ENCODE assay signal across 16 cellular contexts in genomic region chr1:239810071-239810481, GRCh38.
DNase-seq lines count a peak whose midpoint lies in the region; ATAC-seq and TF ChIP-seq lines count a peak whose summit lies in the region.
"Had no signal": no experiment of that assay in that cellular context is flagged by ENCODE, and none has a peak within 500 bp of the region (broad histone marks: within the 10 kb centered on the region; RNA-seq: fewer than 3 reads in every experiment).

No MANE protein-coding gene starts in this region.

- no peak for ATAC-seq in GM19351 (IDR thresholded peaks at IDR 0.05; ENCODE audit: unreplicated experiment)
- ATAC-seq: gastrocnemius medialis, HCT116 had no signal

- no peaks in the 10 kb centered on the region for H3K79me2 ChIP-seq in neural progenitor cell (ENCODE audit: low read depth)

- peaks cover 33% of the 10 kb centered on the region for H3F3A ChIP-seq in neural progenitor cell (ENCODE audit: low read depth)

- no peak overlapping the region for H3K4me3 Mint-ChIP-seq in neural progenitor cell
- H3K4me3 Mint-ChIP-seq: activated CD4-positive, alpha-beta memory T cell treated with anti-CD3 and anti-CD28 coated beads for 36 hours; immature natural killer cell had no signal

- H3K4me3 ChIP-seq in NT2/D1 (ENCODE audit: insufficient read length, low read depth) (no peak overlapping the region), neural progenitor cell (no peak overlapping the region)
- H3K4me3 ChIP-seq: gastrocnemius medialis had no signal

- peaks cover 37% of the 10 kb centered on the region for H3K27me3 ChIP-seq in NT2/D1 (ENCODE audit: insufficient read depth, insufficient read length)
- H3K27me3 ChIP-seq in neural progenitor cell = no peaks in the 10 kb centered on the region
- H3K27me3 ChIP-seq: gastrocnemius medialis had no signal

- no peaks in the 10 kb centered on the region for H3K9me3 Mint-ChIP-seq in neural progenitor cell
- H3K9me3 Mint-ChIP-seq: activated CD4-positive, alpha-beta memory T cell treated with anti-CD3 and anti-CD28 coated beads for 36 hours; immature natural killer cell had no signal

- H3K9me3 ChIP-seq in NT2/D1 (ENCODE audit: insufficient read depth, low read length) = no peaks in the 10 kb centered on the region
- H3K9me3 ChIP-seq in neural progenitor cell (ENCODE audit: low read depth) = no peaks in the 10 kb centered on the region
- H3K9me3 ChIP-seq: Caco-2, gastrocnemius medialis had no signal

- H3K27ac ChIP-seq in neural progenitor cell = peak overlapping the region; percentile 61
- H3K27ac ChIP-seq: gastrocnemius medialis had no signal

- H3K27me3 Mint-ChIP-seq in neural progenitor cell (ENCODE audit: insufficient read depth, low read depth) = peaks cover 7% of the 10 kb centered on the region
- H3K27me3 Mint-ChIP-seq: activated CD4-positive, alpha-beta memory T cell treated with anti-CD3 and anti-CD28 coated beads for 36 hours had no signal

- H2AFZ ChIP-seq in neural progenitor cell (replicated peaks) = no peak overlapping the region

- no peaks in the 10 kb centered on the region for H3K36me3 Mint-ChIP-seq in neural progenitor cell
- H3K36me3 Mint-ChIP-seq: activated CD4-positive, alpha-beta memory T cell treated with anti-CD3 and anti-CD28 coated beads for 36 hours; immature natural killer cell had no signal

- H3K4me2 ChIP-seq in neural progenitor cell = peak overlapping the region; percentile 58

- H4K20me1 ChIP-seq in neural progenitor cell (ENCODE audit: low read depth) = peaks cover 9% of the 10 kb centered on the region

- H3K27ac Mint-ChIP-seq in neural progenitor cell = no peak overlapping the region
- H3K27ac Mint-ChIP-seq: activated CD4-positive, alpha-beta memory T cell treated with anti-CD3 and anti-CD28 coated beads for 36 hours; immature natural killer cell had no signal

- peak; percentile 83 for DNase-seq in ELF-1 (ENCODE audit: low read depth, low spot score)
- peak; percentile 75 for DNase-seq in NT2/D1 (ENCODE audit: low read depth, low spot score)
- peak; percentile 38 for DNase-seq in fibroblast of gingiva (ENCODE audit: low read depth)
- DNase-seq in neural progenitor cell (ENCODE audit: low spot score) = peak; percentile 80
- DNase-seq in RPMI8226 = no peak
- DNase-seq in retina = no peak
- DNase-seq in activated gamma-delta T cell treated with Interleukin-2 at 50 U/mL for 16 hours = no peak
- DNase-seq: activated CD4-positive, alpha-beta memory T cell treated with anti-CD3 and anti-CD28 coated beads for 36 hours; Caco-2; gastrocnemius medialis; GDM1; immature natural killer cell; NCI-H1048; NCI-H2171 had no signal

- no peak for TF ChIP-seq CTCF in neural progenitor cell (IDR thresholded peaks at IDR 0.05)

- no peaks in the 10 kb centered on the region for H3K36me3 ChIP-seq in NT2/D1 (ENCODE audit: insufficient read depth, insufficient read length, low read length)
- H3K36me3 ChIP-seq in neural progenitor cell = no peaks in the 10 kb centered on the region
- H3K36me3 ChIP-seq: gastrocnemius medialis had no signal

- peaks cover 52% of the 10 kb centered on the region for H3K4me1 Mint-ChIP-seq in neural progenitor cell

- H3K9ac ChIP-seq in NT2/D1 (ENCODE audit: insufficient read length, low read depth) (no peak overlapping the region), neural progenitor cell (no peak overlapping the region)

- H3K4me1 ChIP-seq in NT2/D1 (ENCODE audit: insufficient read depth, insufficient read length) (peaks cover 6% of the 10 kb centered on the region), neural progenitor cell (peaks cover 46% of the 10 kb centered on the region)
- H3K4me1 ChIP-seq: Caco-2, gastrocnemius medialis had no signal

Comparison
In these comparisons a context has a peak if more than half of its experiments do, and no peak if none do; other contexts are left out.
1. DNase-seq: peak in ELF-1 (single experiment), NT2/D1 (single experiment), fibroblast of gingiva (single experiment) and neural progenitor cell (single experiment); none in RPMI8226 (single experiment), retina (single experiment) and activated gamma-delta T cell treated with Interleukin-2 at 50 U/mL for 16 hours (single experiment).